ENCODE assay signal across 8 cellular contexts in genomic region chr3:49008627-49009026, GRCh38. TPM values are rescaled to one million over a fixed set of nuclear protein-coding genes. Genes with fewer than 3 reads are reported as not detected.
DNase-seq lines count a peak whose midpoint lies in the region; ATAC-seq and TF ChIP-seq lines count a peak whose summit lies in the region.
"Not testable (repeated sequence)": the region's sequence is repeated elsewhere in the genome, so short reads cannot be mapped to it uniquely, and the experiment has no call there.

No MANE protein-coding gene starts in this region.

- peaks cover 15% of the 10 kb centered on the region for H3K4me1 Mint-ChIP-seq in activated T-helper 2 cell treated with anti-CD3 and anti-CD28 coated beads, Interferon-gamma antibody, Interleukin-2, Interleukin-4, amounts not matched to agents 10 μg/mL and 5 μg/mL and 100 μg/mL, durations not matched to agents 14 hours and 24 hours and 36 hours (ENCODE audit: low read depth)
- peaks cover 22 to 44% (median 28%) of the 10 kb centered on the region in 4 donors for H3K4me1 Mint-ChIP-seq in naive thymus-derived CD8-positive, alpha-beta T cell

- H3K9me3 Mint-ChIP-seq in activated T-helper 2 cell treated with anti-CD3 and anti-CD28 coated beads, Interferon-gamma antibody, Interleukin-2, Interleukin-4, amounts not matched to agents 10 μg/mL and 5 μg/mL and 100 μg/mL, durations not matched to agents 14 hours and 24 hours and 36 hours; naive thymus-derived CD8-positive, alpha-beta T cell: not testable (repeated sequence)

- H3K4me1 ChIP-seq in A673 (ENCODE audit: insufficient read depth, low read length, poor library complexity, severe bottlenecking); cardiac muscle cell (ENCODE audit: low read depth): not testable (repeated sequence)
- H3K4me1 ChIP-seq in Panc1 (ENCODE audit: control insufficient read depth, insufficient read depth, low read length) (peaks cover 13% of the 10 kb centered on the region), smooth muscle cell (ENCODE audit: low read depth) (peaks cover 12% of the 10 kb centered on the region)

- peaks cover 59% of the 10 kb centered on the region for H3K79me2 ChIP-seq in smooth muscle cell (ENCODE audit: low read depth)

- not testable (repeated sequence) for ATAC-seq in Panc1; naive thymus-derived CD8-positive, alpha-beta T cell

- H3F3A ChIP-seq in smooth muscle cell (ENCODE audit: low read depth) = not testable (repeated sequence)

- BruUV-seq in A673 (replicated peaks; lab: Mats Ljungman, UMichigan) = TSS peak; percentile 34
- BruUV-seq in Panc1 (replicated peaks; lab: Mats Ljungman, UMichigan) = not testable (repeated sequence)

- WGBS in smooth muscle cell (ENCODE audit: low lambda C conversion rate) = 89% methylated on average over 5 of the region's 5 CpGs

- not testable (repeated sequence) for H3K9ac ChIP-seq in smooth muscle cell (ENCODE audit: low read depth)

- H3K4me3 ChIP-seq in A673 (ENCODE audit: low read depth, low read length, poor library complexity, severe bottlenecking) = peak overlapping the region; percentile 74
- peak overlapping the region; percentile 92 for H3K4me3 ChIP-seq in H7 (ENCODE audit: insufficient read depth, low read depth, low read length)
- peak overlapping the region; percentile 82 to 85 for H3K4me3 ChIP-seq in Panc1 (ENCODE audit: low read depth in 2 of 2, low read length in 2 of 2)
- H3K4me3 ChIP-seq in cardiac muscle cell = not testable (repeated sequence)
- H3K4me3 ChIP-seq in smooth muscle cell = peak overlapping the region; percentile 66

- H3K4me2 ChIP-seq in smooth muscle cell = peak overlapping the region; percentile 91

- H3K4me3 Mint-ChIP-seq in activated T-helper 2 cell treated with anti-CD3 and anti-CD28 coated beads, Interferon-gamma antibody, Interleukin-2, Interleukin-4, amounts not matched to agents 10 μg/mL and 5 μg/mL and 100 μg/mL, durations not matched to agents 14 hours and 24 hours and 36 hours (ENCODE audit: low read depth) = peak overlapping the region; percentile 98
- H3K4me3 Mint-ChIP-seq in naive thymus-derived CD8-positive, alpha-beta T cell = peak overlapping the region; percentile 94 to 100 (median 99)

- in situ Hi-C loops in Panc1 (cut with HindIII; ENCODE audit: low pct_unique_long_range_greater_than_20kb, low sequenced_read_pairs) = not testable (repeated sequence)

- not testable (repeated sequence) for H3K9me3 ChIP-seq in A673 (ENCODE audit: low read depth, low read length, poor library complexity, severe bottlenecking); Panc1 (ENCODE audit: control insufficient read depth, insufficient read depth, low read depth, low read length); cardiac muscle cell (ENCODE audit: low read depth); smooth muscle cell (replicated peaks; ENCODE audit: low read depth)

- not testable (repeated sequence) for H3K27ac ChIP-seq in A673 (ENCODE audit: low read depth, low read length, poor library complexity, severe bottlenecking)
- H3K27ac ChIP-seq in Panc1 (ENCODE audit: low read length) = peak overlapping the region; percentile 81
- peak overlapping the region; percentile 98 for H3K27ac ChIP-seq in cingulate gyrus (ENCODE audit: low read depth, low read length)
- H3K27ac ChIP-seq in cardiac muscle cell = peak overlapping the region; percentile 62
- peak overlapping the region; percentile 20 for H3K27ac ChIP-seq in smooth muscle cell (ENCODE audit: low read depth)

- intact Hi-C loops in A673 (cut with micrococcal nuclease; ENCODE audit: unreplicated experiment); Panc1 (cut with micrococcal nuclease; ENCODE audit: unreplicated experiment); activated T-helper 2 cell treated with anti-CD3 and anti-CD28 coated beads, Interferon-gamma antibody, Interleukin-2, Interleukin-4, amounts not matched to agents 10 μg/mL and 5 μg/mL and 100 μg/mL, durations not matched to agents 14 hours and 24 hours and 36 hours (cut with micrococcal nuclease): not testable (repeated sequence)

- POLR2A ChIA-PET in A673 (lab: Charles Lee; ENCODE audit: low non-redundant PET) (interaction anchor here (0.7 kb wide), 1 partner anchor 1180 kb away, joined by 5 read pairs; no protein-coding TSS in a partner anchor), Panc1 (lab: Charles Lee) (interaction anchor here (0.5 kb wide), 1 partner anchor 58 kb away, joined by 5 read pairs; no protein-coding TSS in a partner anchor)
- POLR2A ChIA-PET in naive thymus-derived CD8-positive, alpha-beta T cell (lab: Charles Lee) = interaction anchor here (1.0 to 7.5 kb wide), 5 partner anchors 11 to 95 kb away, joined by 3 to 278 read pairs (median 67); partner anchors contain the start of genes DALRD3, IMPDH2, NDUFAF3 and P4HTM

- peaks cover 26% of the 10 kb centered on the region for H3K36me3 Mint-ChIP-seq in activated T-helper 2 cell treated with anti-CD3 and anti-CD28 coated beads, Interferon-gamma antibody, Interleukin-2, Interleukin-4, amounts not matched to agents 10 μg/mL and 5 μg/mL and 100 μg/mL, durations not matched to agents 14 hours and 24 hours and 36 hours (ENCODE audit: low read depth)
- H3K36me3 Mint-ChIP-seq in naive thymus-derived CD8-positive, alpha-beta T cell = peaks cover 0 to 21% (median 0%) of the 10 kb centered on the region in 3 donors

- H3K27ac Mint-ChIP-seq in activated T-helper 2 cell treated with anti-CD3 and anti-CD28 coated beads, Interferon-gamma antibody, Interleukin-2, Interleukin-4, amounts not matched to agents 10 μg/mL and 5 μg/mL and 100 μg/mL, durations not matched to agents 14 hours and 24 hours and 36 hours = peak overlapping the region; percentile 99
- peak overlapping the region; percentile 86 to 100 (median 99) for H3K27ac Mint-ChIP-seq in naive thymus-derived CD8-positive, alpha-beta T cell

- not testable (repeated sequence) for H2AFZ ChIP-seq in smooth muscle cell (ENCODE audit: low read depth)

- not testable (repeated sequence) for TF ChIP-seq CTCF in A673 (conservative IDR thresholded peaks at IDR 0.05; ENCODE audit: low read depth, low read length); Panc1 (IDR thresholded peaks at IDR 0.05); cardiac muscle cell (IDR thresholded peaks at IDR 0.05; ENCODE audit: low read depth, low read length); smooth muscle cell (IDR thresholded peaks at IDR 0.05; ENCODE audit: borderline replicate concordance, insufficient read depth, poor library complexity, severe bottlenecking)

- DNase-seq in A673 (ENCODE audit: low spot score); H7; Panc1 (ENCODE audit: low read depth, low spot score); activated T-helper 2 cell treated with anti-CD3 and anti-CD28 coated beads, Interferon-gamma antibody, Interleukin-2, Interleukin-4, amounts not matched to agents 10 μg/mL and 5 μg/mL and 100 μg/mL, durations not matched to agents 14 hours and 24 hours and 36 hours (ENCODE audit: low spot score); cardiac muscle cell (ENCODE audit: low read depth in 1 of 2, low spot score in 1 of 2); naive thymus-derived CD8-positive, alpha-beta T cell; smooth muscle cell (lab: John Stamatoyannopoulos, UW; ENCODE audit: unreplicated experiment): not testable (repeated sequence)

- H4K20me1 ChIP-seq in smooth muscle cell (ENCODE audit: low read depth) = peaks cover 57% of the 10 kb centered on the region

- CTCF ChIA-PET in A673 (lab: Charles Lee) = interaction anchor here (1.9 kb wide), 1 partner anchor 21 kb away, joined by 5 read pairs; no protein-coding TSS in a partner anchor
- CTCF ChIA-PET in Panc1 (lab: Charles Lee) = interaction anchor here (2.7 kb wide), 1 partner anchor 20 kb away, joined by 19 read pairs; no protein-coding TSS in a partner anchor

- not testable (repeated sequence) for H3K36me3 ChIP-seq in A673 (ENCODE audit: insufficient read depth, low read length, poor library complexity, severe bottlenecking); Panc1 (ENCODE audit: control insufficient read depth, insufficient read depth, low read length); smooth muscle cell (ENCODE audit: low read depth)
- H3K36me3 ChIP-seq in H7 (replicated peaks; ENCODE audit: control insufficient read depth, insufficient read depth, low read length) (peaks cover 16% of the 10 kb centered on the region), cardiac muscle cell (peaks cover 11% of the 10 kb centered on the region)

- not testable (repeated sequence) for H3K27me3 ChIP-seq in A673 (replicated peaks; ENCODE audit: insufficient read depth, low read depth, low read length, poor library complexity); H7 (ENCODE audit: control insufficient read depth, insufficient read depth, low read length); Panc1 (ENCODE audit: control insufficient read depth, insufficient read depth, low read length); cardiac muscle cell; smooth muscle cell (ENCODE audit: low read depth)

- not testable (repeated sequence) for H3K27me3 Mint-ChIP-seq in activated T-helper 2 cell treated with anti-CD3 and anti-CD28 coated beads, Interferon-gamma antibody, Interleukin-2, Interleukin-4, amounts not matched to agents 10 μg/mL and 5 μg/mL and 100 μg/mL, durations not matched to agents 14 hours and 24 hours and 36 hours (ENCODE audit: low read depth); naive thymus-derived CD8-positive, alpha-beta T cell

RNA-seq across cellular contexts. Expression of gene WDR6, which starts 1.4 kb away (rescaled TPM):
- total RNA-seq in A673 (2021) = 88.5 and 93.7 TPM in 2 replicates
- 141 and 151 TPM in 2 replicates for total RNA-seq in H7 (2014; rRNA removed; shearing (Covaris generic))
- 142 TPM for total RNA-seq in Panc1 (2021; ENCODE audit: unreplicated experiment)
- polyA plus RNA-seq in Panc1 (2012; ENCODE audit: insufficient read length) = 141 TPM
- 161 and 167 TPM in 2 replicates for total RNA-seq in activated T-helper 2 cell treated with anti-CD3 and anti-CD28 coated beads, Interferon-gamma antibody, Interleukin-2, Interleukin-4, amounts not matched to agents 10 μg/mL and 5 μg/mL and 100 μg/mL, durations not matched to agents 14 hours and 24 hours and 36 hours
- 176 and 223 TPM in 2 replicates for total RNA-seq in cardiac muscle cell
- polyA plus RNA-seq in cardiac muscle cell = 276 and 277 TPM in 2 replicates
- total RNA-seq in naive thymus-derived CD8-positive, alpha-beta T cell = 100 to 1,000 TPM; 332 to 351 TPM
- 100 to 1,000 TPM in 2 of 3 donors, 10 to 100 TPM in 1; 96.3 to 126 (median 111) TPM for polyA plus RNA-seq in naive thymus-derived CD8-positive, alpha-beta T cell
- total RNA-seq in smooth muscle cell = 61.8 and 72.8 TPM in 2 replicates
- 86.8 and 115 TPM in 2 replicates for polyA plus RNA-seq in smooth muscle cell

RNA-seq across cellular contexts. Expression of gene DALRD3, which starts 9.8 kb away (rescaled TPM):
- total RNA-seq in A673 (2021) (13.2 and 15.8 TPM in 2 replicates), Panc1 (2021; ENCODE audit: unreplicated experiment) (22.5 TPM), cardiac muscle cell (78.0 and 81.0 TPM in 2 replicates), smooth muscle cell (32.1 and 35.6 TPM in 2 replicates)
- total RNA-seq in H7 (2014; rRNA removed; shearing (Covaris generic)) = 55.5 and 65.9 TPM in 2 replicates
- polyA plus RNA-seq in Panc1 (2012; ENCODE audit: insufficient read length) = 39.5 TPM
- total RNA-seq in activated T-helper 2 cell treated with anti-CD3 and anti-CD28 coated beads, Interferon-gamma antibody, Interleukin-2, Interleukin-4, amounts not matched to agents 10 μg/mL and 5 μg/mL and 100 μg/mL, durations not matched to agents 14 hours and 24 hours and 36 hours = 30.4 and 30.5 TPM in 2 replicates
- polyA plus RNA-seq in cardiac muscle cell (54.6 and 96.2 TPM in 2 replicates), smooth muscle cell (39.0 and 51.1 TPM in 2 replicates)
- 10 to 100 TPM; 23.9 to 24.2 TPM for total RNA-seq in naive thymus-derived CD8-positive, alpha-beta T cell
- polyA plus RNA-seq in naive thymus-derived CD8-positive, alpha-beta T cell = 10 to 100 TPM; 20.8 to 21.9 (median 21.8) TPM

RNA-seq across cellular contexts. Expression of gene NDUFAF3, which starts 13.3 kb away (rescaled TPM):
- total RNA-seq in A673 (2021) (36.6 and 39.1 TPM in 2 replicates), Panc1 (2021; ENCODE audit: unreplicated experiment) (101 TPM), cardiac muscle cell (217 and 361 TPM in 2 replicates), smooth muscle cell (113 and 124 TPM in 2 replicates)
- 81.2 and 94.8 TPM in 2 replicates for total RNA-seq in H7 (2014; rRNA removed; shearing (Covaris generic))
- 127 TPM for polyA plus RNA-seq in Panc1 (2012; ENCODE audit: insufficient read length)
- 118 and 120 TPM in 2 replicates for total RNA-seq in activated T-helper 2 cell treated with anti-CD3 and anti-CD28 coated beads, Interferon-gamma antibody, Interleukin-2, Interleukin-4, amounts not matched to agents 10 μg/mL and 5 μg/mL and 100 μg/mL, durations not matched to agents 14 hours and 24 hours and 36 hours
- polyA plus RNA-seq in cardiac muscle cell (280 and 310 TPM in 2 replicates), smooth muscle cell (169 and 175 TPM in 2 replicates)
- total RNA-seq in naive thymus-derived CD8-positive, alpha-beta T cell = 10 to 100 TPM; 87.1 to 89.2 TPM
- polyA plus RNA-seq in naive thymus-derived CD8-positive, alpha-beta T cell = 100 to 1,000 TPM; 140 to 226 (median 202) TPM

RNA-seq across cellular contexts. Expression of gene P4HTM, which starts 18.6 kb away (rescaled TPM):
- 13.3 and 14.9 TPM in 2 replicates for total RNA-seq in A673 (2021)
- total RNA-seq in H7 (2014; rRNA removed; shearing (Covaris generic)) = 17.6 and 22.4 TPM in 2 replicates
- total RNA-seq in Panc1 (2021; ENCODE audit: unreplicated experiment) = 28.3 TPM
- 59.1 TPM for polyA plus RNA-seq in Panc1 (2012; ENCODE audit: insufficient read length)
- 37.8 and 39.1 TPM in 2 replicates for total RNA-seq in activated T-helper 2 cell treated with anti-CD3 and anti-CD28 coated beads, Interferon-gamma antibody, Interleukin-2, Interleukin-4, amounts not matched to agents 10 μg/mL and 5 μg/mL and 100 μg/mL, durations not matched to agents 14 hours and 24 hours and 36 hours
- total RNA-seq in cardiac muscle cell = 63.3 and 76.5 TPM in 2 replicates
- 60.4 and 84.7 TPM in 2 replicates for polyA plus RNA-seq in cardiac muscle cell
- 10 to 100 TPM; 57.0 to 62.5 TPM for total RNA-seq in naive thymus-derived CD8-positive, alpha-beta T cell
- 10 to 100 TPM; 20.3 to 23.3 (median 22.9) TPM for polyA plus RNA-seq in naive thymus-derived CD8-positive, alpha-beta T cell
- total RNA-seq in smooth muscle cell = 20.3 and 22.7 TPM in 2 replicates
- 29.9 and 30.4 TPM in 2 replicates for polyA plus RNA-seq in smooth muscle cell

RNA-seq across cellular contexts. Expression of gene IMPDH2, which starts 20.6 kb away (rescaled TPM):
- total RNA-seq in A673 (2021) (190 and 196 TPM in 2 replicates), Panc1 (2021; ENCODE audit: unreplicated experiment) (149 TPM), cardiac muscle cell (155 and 186 TPM in 2 replicates), smooth muscle cell (121 and 128 TPM in 2 replicates)
- total RNA-seq in H7 (2014; rRNA removed; shearing (Covaris generic)) = 409 and 490 TPM in 2 replicates
- polyA plus RNA-seq in Panc1 (2012; ENCODE audit: insufficient read length) = 163 TPM
- total RNA-seq in activated T-helper 2 cell treated with anti-CD3 and anti-CD28 coated beads, Interferon-gamma antibody, Interleukin-2, Interleukin-4, amounts not matched to agents 10 μg/mL and 5 μg/mL and 100 μg/mL, durations not matched to agents 14 hours and 24 hours and 36 hours = 412 and 416 TPM in 2 replicates
- polyA plus RNA-seq in cardiac muscle cell (118 and 179 TPM in 2 replicates), smooth muscle cell (105 and 127 TPM in 2 replicates)
- 100 to 1,000 TPM; 121 to 129 TPM for total RNA-seq in naive thymus-derived CD8-positive, alpha-beta T cell
- polyA plus RNA-seq in naive thymus-derived CD8-positive, alpha-beta T cell = 100 to 1,000 TPM in 2 of 3 donors, 10 to 100 TPM in 1; 97.3 to 121 (median 118) TPM
